ENCODE assay signal across 1 cellular context in genomic region chr22:46053563-46054090, GRCh38.
TF ChIP-seq lines count a peak whose summit lies in the region.

No MANE protein-coding gene starts in this region.

TF ChIP-seq in HCT116, 20 proteins besides CTCF, POLR2A, EP300 and RAD21 (continued from another document):
- TF ChIP-seq ZBTB33 (IDR thresholded peaks at IDR 0.05; ENCODE audit: extremely low read depth, insufficient replicate concordance, low read length) (no peak), ELF1 (IDR thresholded peaks at IDR 0.05; ENCODE audit: borderline replicate concordance, low read depth) (no peak), ZFX (IDR thresholded peaks at IDR 0.05) (no peak; the same call in 1 of the 2 replicates)
